Comparison of ENCODE assay signal across 29 cellular contexts in genomic region chr11:22338465-22338810, GRCh38. TPM values are rescaled to one million over a fixed set of nuclear protein-coding genes. Genes with fewer than 3 reads are reported as not detected.
A peak's percentile ranks its signal among the peaks of the same experiment; 100 is the strongest.
DNase-seq lines count a peak whose midpoint lies in the region; TF ChIP-seq lines count a peak whose summit lies in the region.
"Had no signal": no experiment of that assay in that cellular context is flagged by ENCODE, and none has a peak within 500 bp of the region (broad histone marks: within the 10 kb centered on the region; RNA-seq: fewer than 3 reads in every experiment).

No MANE protein-coding gene starts in this region.

- H3K27ac Mint-ChIP-seq in HFFc6: no peak overlapping the region
- H3K27ac Mint-ChIP-seq: activated CD8-positive, alpha-beta T cell treated with anti-CD3 and anti-CD28 coated beads, Interleukin-2, amount 10 ng/mL, durations not matched to agents 7 days and 5 days; activated T-helper 17 cell treated with anti-CD3 and anti-CD28 coated beads, Interleukin-2, amount 50 U/mL, for 72 hours had no signal

- H3K4me3 Mint-ChIP-seq in HFFc6: no peak overlapping the region
- H3K4me3 Mint-ChIP-seq: activated CD8-positive, alpha-beta T cell treated with anti-CD3 and anti-CD28 coated beads, Interleukin-2, amount 10 ng/mL, durations not matched to agents 7 days and 5 days; activated naive CD4-positive, alpha-beta T cell treated with anti-CD3 and anti-CD28 coated beads, Interleukin-2, amount 10 ng/mL, durations not matched to agents 7 days and 5 days; activated T-helper 17 cell treated with anti-CD3 and anti-CD28 coated beads, Interleukin-2, amount 50 U/mL, for 72 hours had no signal

- peaks cover 12% of the 10 kb centered on the region; the same call in 1 of the 2 replicates for H3K9me3 Mint-ChIP-seq in HFFc6
- H3K9me3 Mint-ChIP-seq: activated naive CD4-positive, alpha-beta T cell treated with anti-CD3 and anti-CD28 coated beads, Interleukin-2, amount 10 ng/mL, durations not matched to agents 7 days and 5 days had no signal

- H3K9me3 ChIP-seq in HUES64 (ENCODE audit: insufficient read depth, low read depth, low read length) (no peaks in the 10 kb centered on the region), iPS-15b (ENCODE audit: control insufficient read depth, insufficient read depth, low read length) (no peaks in the 10 kb centered on the region)
- H3K9me3 ChIP-seq: body of pancreas, MG63, suprapubic skin had no signal

- H3K4me1 ChIP-seq in HUES64 (ENCODE audit: insufficient read depth, low read length) (peaks cover 32% of the 10 kb centered on the region), iPS-15b (ENCODE audit: control insufficient read depth, insufficient read depth, low read length) (peaks cover 11% of the 10 kb centered on the region)
- H3K4me1 ChIP-seq: parathyroid adenoma had no signal

- peaks cover 8% of the 10 kb centered on the region for H3K27me3 Mint-ChIP-seq in HFFc6 (ENCODE audit: insufficient read depth)

- no peaks in the 10 kb centered on the region for H3K36me3 ChIP-seq in HUES64 (ENCODE audit: insufficient read depth, low read length)
- H3K36me3 ChIP-seq in iPS-15b (ENCODE audit: control insufficient read depth, insufficient read depth, low read length): no peaks in the 10 kb centered on the region
- H3K36me3 ChIP-seq: MG63, suprapubic skin had no signal

- H3K27me3 ChIP-seq in HUES64 (ENCODE audit: insufficient read depth, low read length) (peaks cover 70% of the 10 kb centered on the region), iPS-15b (ENCODE audit: control insufficient read depth, insufficient read depth, low read length) (peaks cover 61% of the 10 kb centered on the region)
- H3K27me3 ChIP-seq: MG63 had no signal

- 0 out of 2 replicates have a peak, but pooled peaks cover 5% of the 10 kb centered on the region for H3K36me3 Mint-ChIP-seq in HFFc6 (ENCODE audit: low read depth)
- H3K36me3 Mint-ChIP-seq: activated naive CD4-positive, alpha-beta T cell treated with anti-CD3 and anti-CD28 coated beads, Interleukin-2, amount 10 ng/mL, durations not matched to agents 7 days and 5 days had no signal

- TF ChIP-seq CTCF in 22Rv1 (IDR thresholded peaks at IDR 0.05): no peak
- no peak for TF ChIP-seq CTCF in coronary artery (IDR thresholded peaks at IDR 0.05)
- TF ChIP-seq CTCF in HFFc6 (IDR thresholded peaks at IDR 0.05): no peak

- H3K4me3 ChIP-seq in HUES64 (ENCODE audit: low read length) (peak overlapping the region; percentile 41), iPS-15b (ENCODE audit: low read depth, low read length) (peak overlapping the region; percentile 43), coronary artery (no peak overlapping the region)
- H3K4me3 ChIP-seq: body of pancreas, GM23248, MG63, suprapubic skin had no signal

- peak; percentile 31 for DNase-seq in NCI-H526 treated with DMSO at 0.1 percent for 48 hours (lab: John Stamatoyannopoulos, UW)
- no peak for DNase-seq in EL
- no peak for DNase-seq in coronary artery (ENCODE audit: low spot score)
- DNase-seq in NCI-H345 treated with DMSO at 0.1 percent for 48 hours (lab: John Stamatoyannopoulos, UW; ENCODE audit: unreplicated experiment): no peak
- DNase-seq in HFFc6: no peak
- DNase-seq: activated CD4-positive, alpha-beta T cell treated with anti-CD3 and anti-CD28 coated beads for 4 hours; activated CD8-positive, alpha-beta T cell treated with anti-CD3 and anti-CD28 coated beads, Interleukin-2, amount 10 ng/mL, durations not matched to agents 7 days and 5 days; activated naive CD4-positive, alpha-beta T cell treated with anti-CD3 and anti-CD28 coated beads, Interleukin-2, amount 10 ng/mL, durations not matched to agents 7 days and 5 days; body of pancreas; DND-41; GM23248; hippocampal formation; KBM-7; MG63; NCI-H1436; NCI-H774; SIG-M5; small intestine; stimulated activated naive CD4-positive, alpha-beta T cell treated with Interleukin-2 at 50 U/mL for 16 hours had no signal

- H3K27ac ChIP-seq in 22Rv1 (peak overlapping the region; percentile 49), HUES64 (ENCODE audit: low read depth, low read length) (no peak overlapping the region), coronary artery (no peak overlapping the region)
- H3K27ac ChIP-seq: body of pancreas, GM23248, parathyroid adenoma, suprapubic skin, VCaP had no signal

- H3K9ac ChIP-seq in HUES64 (ENCODE audit: low read depth, low read length) (no peak overlapping the region), iPS-15b (ENCODE audit: low read depth, low read length) (no peak overlapping the region)
- H3K9ac ChIP-seq: GM23248, parathyroid adenoma had no signal

- 9% methylated on average over 9 of the region's 9 CpGs for WGBS in HUES64

- H3K4me1 Mint-ChIP-seq in HFFc6 (ENCODE audit: low read depth): no peaks in the 10 kb centered on the region
- H3K4me1 Mint-ChIP-seq: activated naive CD4-positive, alpha-beta T cell treated with anti-CD3 and anti-CD28 coated beads, Interleukin-2, amount 10 ng/mL, durations not matched to agents 7 days and 5 days had no signal

RNA-seq across cellular contexts. Expression of gene SLC17A6, which starts 0.3 kb away (rescaled TPM):
- polyA plus RNA-seq in HUES64 (2013, experiment 1 of 2): 0.40 TPM
- polyA plus RNA-seq in HUES64 (2013, experiment 2 of 2): 0.76 TPM
- not detected for total RNA-seq in HFFc6 (2021; fragmentation: NEBNext Ultra II Directional; extraction: Animal tissue kit (Norgen Biotek cat#: 25700))
- total RNA-seq: activated CD8-positive, alpha-beta T cell treated with anti-CD3 and anti-CD28 coated beads, Interleukin-2, amount 10 ng/mL, durations not matched to agents 7 days and 5 days; activated T-helper 17 cell treated with anti-CD3 and anti-CD28 coated beads, Interleukin-2, amount 50 U/mL, for 72 hours; body of pancreas; GM23248; HT1080; left lobe of liver; suprapubic skin; ureter had no signal
- polyA plus RNA-seq: GM23248, small intestine had no signal
